ENCODE assay signal across 1 cellular context in genomic region chr2:174692256-174692830, GRCh38.
A peak's percentile ranks its signal among the peaks of the same experiment; 100 is the strongest.
TF ChIP-seq lines count a peak whose summit lies in the region.

No MANE protein-coding gene starts in this region.

TF ChIP-seq in IMR-90, 13 proteins besides CTCF, POLR2A, EP300 and RAD21 (continued from another document):
- TF ChIP-seq USF2 (IDR thresholded peaks at IDR 0.05; ENCODE audit: low read depth, low read length), result peak; percentile 74
